ENCODE assay signal across 2 cellular contexts in the genomic region with DNA sequence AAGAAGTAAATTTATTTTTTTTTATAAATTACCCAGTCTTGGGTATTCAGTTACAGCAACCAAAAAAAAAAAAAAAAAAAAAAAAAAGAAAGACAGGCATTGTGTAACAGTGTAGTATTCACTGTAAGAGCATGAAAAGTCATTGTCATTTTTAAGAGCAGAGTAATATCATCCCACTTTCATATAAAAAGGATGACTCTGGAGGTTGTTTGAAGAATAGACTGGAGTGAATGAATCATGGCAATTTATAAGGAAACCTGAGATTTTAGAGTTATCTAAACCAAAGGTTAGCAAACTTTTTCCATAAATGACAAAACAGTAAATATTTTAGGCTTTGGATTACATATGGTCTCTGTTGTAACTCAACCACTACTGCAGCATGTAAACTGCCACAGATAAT.
TF ChIP-seq lines count a peak whose summit lies in the region.

No MANE protein-coding gene starts in this region.

TF ChIP-seq in SK-N-SH treated with all-trans-retinoic acid at 6 μM for 48 hours, 23 proteins besides CTCF, POLR2A, EP300 and RAD21 (continued from another document):
- TF ChIP-seq, protein P1, sequence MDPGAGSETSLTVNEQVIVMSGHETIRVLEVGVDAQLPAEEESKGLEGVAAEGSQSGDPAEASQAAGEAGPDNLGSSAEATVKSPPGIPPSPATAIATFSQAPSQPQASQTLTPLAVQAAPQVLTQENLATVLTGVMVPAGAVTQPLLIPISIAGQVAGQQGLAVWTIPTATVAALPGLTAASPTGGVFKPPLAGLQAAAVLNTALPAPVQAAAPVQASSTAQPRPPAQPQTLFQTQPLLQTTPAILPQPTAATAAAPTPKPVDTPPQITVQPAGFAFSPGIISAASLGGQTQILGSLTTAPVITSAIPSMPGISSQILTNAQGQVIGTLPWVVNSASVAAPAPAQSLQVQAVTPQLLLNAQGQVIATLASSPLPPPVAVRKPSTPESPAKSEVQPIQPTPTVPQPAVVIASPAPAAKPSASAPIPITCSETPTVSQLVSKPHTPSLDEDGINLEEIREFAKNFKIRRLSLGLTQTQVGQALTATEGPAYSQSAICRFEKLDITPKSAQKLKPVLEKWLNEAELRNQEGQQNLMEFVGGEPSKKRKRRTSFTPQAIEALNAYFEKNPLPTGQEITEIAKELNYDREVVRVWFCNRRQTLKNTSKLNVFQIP (CRISPR knock-in tag; IDR thresholded peaks at IDR 0.05; ENCODE audit: borderline replicate concordance, low read depth): no peak
- TF ChIP-seq ESRRG (CRISPR knock-in tag; IDR thresholded peaks at IDR 0.05): no peak

TF ChIP-seq in SK-N-SH, 30 proteins besides CTCF, POLR2A, EP300 and RAD21 (continued from another document):
- TF ChIP-seq, protein P2, sequence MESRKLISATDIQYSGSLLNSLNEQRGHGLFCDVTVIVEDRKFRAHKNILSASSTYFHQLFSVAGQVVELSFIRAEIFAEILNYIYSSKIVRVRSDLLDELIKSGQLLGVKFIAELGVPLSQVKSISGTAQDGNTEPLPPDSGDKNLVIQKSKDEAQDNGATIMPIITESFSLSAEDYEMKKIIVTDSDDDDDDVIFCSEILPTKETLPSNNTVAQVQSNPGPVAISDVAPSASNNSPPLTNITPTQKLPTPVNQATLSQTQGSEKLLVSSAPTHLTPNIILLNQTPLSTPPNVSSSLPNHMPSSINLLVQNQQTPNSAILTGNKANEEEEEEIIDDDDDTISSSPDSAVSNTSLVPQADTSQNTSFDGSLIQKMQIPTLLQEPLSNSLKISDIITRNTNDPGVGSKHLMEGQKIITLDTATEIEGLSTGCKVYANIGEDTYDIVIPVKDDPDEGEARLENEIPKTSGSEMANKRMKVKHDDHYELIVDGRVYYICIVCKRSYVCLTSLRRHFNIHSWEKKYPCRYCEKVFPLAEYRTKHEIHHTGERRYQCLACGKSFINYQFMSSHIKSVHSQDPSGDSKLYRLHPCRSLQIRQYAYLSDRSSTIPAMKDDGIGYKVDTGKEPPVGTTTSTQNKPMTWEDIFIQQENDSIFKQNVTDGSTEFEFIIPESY (IDR thresholded peaks at IDR 0.05; ENCODE audit: borderline replicate concordance, low read depth): no peak
- TF ChIP-seq SMC3 (IDR thresholded peaks at IDR 0.05; ENCODE audit: low read depth, low read length) (no peak), NFIC (IDR thresholded peaks at IDR 0.05; ENCODE audit: borderline replicate concordance) (no peak), RCOR1 (IDR thresholded peaks at IDR 0.05; ENCODE audit: low read length) (no peak)
